8 cellular contexts compared by ENCODE assay signal in genomic region chr18:61901334-61901986, GRCh38. TPM values are rescaled to one million over a fixed set of nuclear protein-coding genes. Genes with fewer than 3 reads are reported as not detected.
DNase-seq lines count a peak whose midpoint lies in the region; ATAC-seq lines count a peak whose summit lies in the region.

No MANE protein-coding gene starts in this region.

- no peaks in the 10 kb centered on the region for H3K36me3 ChIP-seq in HAP-1 (replicated peaks)

- intact Hi-C loops in Right ventricle myocardium inferior (cut with DNase I) = loop anchor here (5.0 kb wide), 2 partner anchors 231 to 349 kb away; no protein-coding TSS in a partner anchor
- intact Hi-C loops in cardiac septum (cut with DNase I) = loop anchor here (5.0 kb wide), 1 partner anchor 231 kb away; no protein-coding TSS in a partner anchor

- no peaks in the 10 kb centered on the region for H3K9me3 ChIP-seq in HAP-1

- H3K4me1 ChIP-seq in HAP-1 = no peaks in the 10 kb centered on the region

- no peaks in the 10 kb centered on the region for H3K27me3 ChIP-seq in HAP-1 (ENCODE audit: low read depth)

- in situ Hi-C loops in HAP-1 (cut with MboI; ENCODE audit: low sequenced_read_pairs) = loop anchor here (10.0 kb wide), 1 partner anchor 257 kb away; no protein-coding TSS in a partner anchor

- H3K4me3 ChIP-seq in HAP-1 = no peak overlapping the region

- ATAC-seq in Right ventricle myocardium inferior = peak; percentile 53

- DNase-seq in Right ventricle myocardium inferior (ENCODE audit: missing footprints) (no peak), cardiac septum (ENCODE audit: low spot score) (no peak), HAP-1 (ENCODE audit: low spot score in 2 of 2) (peak; percentile 65 to 66), Kasumi-1 (lab: John Stamatoyannopoulos, UW) (peak; percentile 59 to 69), SHP77 treated with DMSO at 0.1 percent for 48 hours (lab: John Stamatoyannopoulos, UW) (peak; percentile 34), amniotic stem cell (lab: John Stamatoyannopoulos, UW) (peak; percentile 13), hepatic stellate cell (ENCODE audit: low spot score) (peak; percentile 65)
- DNase-seq in stimulated activated CD4-positive, alpha-beta T cell treated with anti-CD3 and anti-CD28 coated beads, Interleukin-1b, Interleukin-23, amount 100 ng/mL, for 48 hours = peak; percentile 32

RNA-seq across cellular contexts. Expression of gene RNF152, which starts 8.7 kb away (rescaled TPM):
- 12.6 TPM for total RNA-seq in Right ventricle myocardium inferior
- 10.2 TPM for total RNA-seq in cardiac septum

Comparison
In these comparisons a context has a peak if more than half of its experiments do, and no peak if none do; other contexts are left out.
1. DNase-seq: peak in HAP-1 (2 of 2), Kasumi-1 (2 of 2), SHP77 treated with DMSO at 0.1 percent for 48 hours (single experiment), amniotic stem cell (single experiment), hepatic stellate cell (single experiment) and stimulated activated CD4-positive, alpha-beta T cell treated with anti-CD3 and anti-CD28 coated beads, Interleukin-1b, Interleukin-23, amount 100 ng/mL, for 48 hours (single experiment); none in Right ventricle myocardium inferior (single experiment) and cardiac septum (single experiment).